In the genomic region with DNA sequence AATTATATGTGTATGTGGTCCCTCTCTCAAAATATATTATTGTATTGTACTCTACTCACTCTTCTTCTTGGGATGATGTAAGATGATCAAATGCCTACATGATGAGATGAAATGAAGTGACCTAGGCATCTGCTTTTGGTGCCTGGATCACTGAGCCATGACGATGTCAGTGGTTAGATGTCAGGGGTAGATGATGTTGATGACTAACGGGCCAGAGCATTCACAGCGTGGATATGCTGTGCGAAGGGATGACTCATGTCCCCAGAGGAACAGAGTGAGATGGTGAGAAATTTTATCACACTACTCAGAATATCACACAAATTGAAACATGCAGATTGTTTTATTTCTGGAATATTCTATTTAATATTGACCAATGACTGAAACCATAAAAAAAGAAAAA, we compare ENCODE assay signal across 1 cellular context.
TF ChIP-seq lines count a peak whose summit lies in the region.

No MANE protein-coding gene starts in this region.

TF ChIP-seq in GM12878, 131 proteins besides CTCF, POLR2A, EP300 and RAD21 (continued from another document):
- TF ChIP-seq, protein P1, sequence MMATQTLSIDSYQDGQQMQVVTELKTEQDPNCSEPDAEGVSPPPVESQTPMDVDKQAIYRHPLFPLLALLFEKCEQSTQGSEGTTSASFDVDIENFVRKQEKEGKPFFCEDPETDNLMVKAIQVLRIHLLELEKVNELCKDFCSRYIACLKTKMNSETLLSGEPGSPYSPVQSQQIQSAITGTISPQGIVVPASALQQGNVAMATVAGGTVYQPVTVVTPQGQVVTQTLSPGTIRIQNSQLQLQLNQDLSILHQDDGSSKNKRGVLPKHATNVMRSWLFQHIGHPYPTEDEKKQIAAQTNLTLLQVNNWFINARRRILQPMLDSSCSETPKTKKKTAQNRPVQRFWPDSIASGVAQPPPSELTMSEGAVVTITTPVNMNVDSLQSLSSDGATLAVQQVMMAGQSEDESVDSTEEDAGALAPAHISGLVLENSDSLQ (IDR thresholded peaks at IDR 0.05): peak; percentile 50
- TF ChIP-seq FOXM1 (IDR thresholded peaks at IDR 0.05; ENCODE audit: low read depth, low read length): no peak
- TF ChIP-seq CEBPB (IDR thresholded peaks at IDR 0.05; ENCODE audit: borderline replicate concordance in 1 of 2, low read depth in 2 of 2, low read length in 2 of 2): no peak
- TF ChIP-seq MTA3 (IDR thresholded peaks at IDR 0.05; ENCODE audit: borderline replicate concordance, low read length): no peak
- TF ChIP-seq ZSCAN29 (IDR thresholded peaks at IDR 0.05): no peak
- no peak for TF ChIP-seq STAT1 (conservative IDR thresholded peaks at IDR 0.05)
- TF ChIP-seq IRF4 (IDR thresholded peaks at IDR 0.05; ENCODE audit: low read depth, low read length): no peak
- no peak; a peak in 1 of 4 replicates for TF ChIP-seq IKZF2 (IDR thresholded peaks at IDR 0.05)
- TF ChIP-seq LARP7 (IDR thresholded peaks at IDR 0.05): no peak
- 0 out of 2 replicates have a peak, but pooled peaks have one; percentile 57 for TF ChIP-seq IKZF1 (conservative IDR thresholded peaks at IDR 0.05)
- TF ChIP-seq ETV6 (conservative IDR thresholded peaks at IDR 0.05 in 1 of 2, IDR thresholded peaks at IDR 0.05 in 1 of 2; ENCODE audit: borderline replicate concordance in 1 of 2, low read depth in 1 of 2): no peak
- no peak for TF ChIP-seq PML (IDR thresholded peaks at IDR 0.05; ENCODE audit: low read length)
- peak; percentile 78 for TF ChIP-seq DPF2 (IDR thresholded peaks at IDR 0.05)
- no peak for TF ChIP-seq SPI1 (IDR thresholded peaks at IDR 0.05; ENCODE audit: borderline replicate concordance, insufficient read depth, low read depth, low read length)
- TF ChIP-seq, protein P2, sequence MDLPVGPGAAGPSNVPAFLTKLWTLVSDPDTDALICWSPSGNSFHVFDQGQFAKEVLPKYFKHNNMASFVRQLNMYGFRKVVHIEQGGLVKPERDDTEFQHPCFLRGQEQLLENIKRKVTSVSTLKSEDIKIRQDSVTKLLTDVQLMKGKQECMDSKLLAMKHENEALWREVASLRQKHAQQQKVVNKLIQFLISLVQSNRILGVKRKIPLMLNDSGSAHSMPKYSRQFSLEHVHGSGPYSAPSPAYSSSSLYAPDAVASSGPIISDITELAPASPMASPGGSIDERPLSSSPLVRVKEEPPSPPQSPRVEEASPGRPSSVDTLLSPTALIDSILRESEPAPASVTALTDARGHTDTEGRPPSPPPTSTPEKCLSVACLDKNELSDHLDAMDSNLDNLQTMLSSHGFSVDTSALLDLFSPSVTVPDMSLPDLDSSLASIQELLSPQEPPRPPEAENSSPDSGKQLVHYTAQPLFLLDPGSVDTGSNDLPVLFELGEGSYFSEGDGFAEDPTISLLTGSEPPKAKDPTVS (IDR thresholded peaks at IDR 0.05; ENCODE audit: low read depth, low read length): 0 out of 2 replicates have a peak, but pooled peaks have one; percentile 41
- TF ChIP-seq, protein P3, sequence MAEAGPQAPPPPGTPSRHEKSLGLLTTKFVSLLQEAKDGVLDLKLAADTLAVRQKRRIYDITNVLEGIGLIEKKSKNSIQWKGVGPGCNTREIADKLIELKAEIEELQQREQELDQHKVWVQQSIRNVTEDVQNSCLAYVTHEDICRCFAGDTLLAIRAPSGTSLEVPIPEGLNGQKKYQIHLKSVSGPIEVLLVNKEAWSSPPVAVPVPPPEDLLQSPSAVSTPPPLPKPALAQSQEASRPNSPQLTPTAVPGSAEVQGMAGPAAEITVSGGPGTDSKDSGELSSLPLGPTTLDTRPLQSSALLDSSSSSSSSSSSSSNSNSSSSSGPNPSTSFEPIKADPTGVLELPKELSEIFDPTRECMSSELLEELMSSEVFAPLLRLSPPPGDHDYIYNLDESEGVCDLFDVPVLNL (IDR thresholded peaks at IDR 0.05; ENCODE audit: low read depth, low read length): no peak
- TF ChIP-seq, protein P4, sequence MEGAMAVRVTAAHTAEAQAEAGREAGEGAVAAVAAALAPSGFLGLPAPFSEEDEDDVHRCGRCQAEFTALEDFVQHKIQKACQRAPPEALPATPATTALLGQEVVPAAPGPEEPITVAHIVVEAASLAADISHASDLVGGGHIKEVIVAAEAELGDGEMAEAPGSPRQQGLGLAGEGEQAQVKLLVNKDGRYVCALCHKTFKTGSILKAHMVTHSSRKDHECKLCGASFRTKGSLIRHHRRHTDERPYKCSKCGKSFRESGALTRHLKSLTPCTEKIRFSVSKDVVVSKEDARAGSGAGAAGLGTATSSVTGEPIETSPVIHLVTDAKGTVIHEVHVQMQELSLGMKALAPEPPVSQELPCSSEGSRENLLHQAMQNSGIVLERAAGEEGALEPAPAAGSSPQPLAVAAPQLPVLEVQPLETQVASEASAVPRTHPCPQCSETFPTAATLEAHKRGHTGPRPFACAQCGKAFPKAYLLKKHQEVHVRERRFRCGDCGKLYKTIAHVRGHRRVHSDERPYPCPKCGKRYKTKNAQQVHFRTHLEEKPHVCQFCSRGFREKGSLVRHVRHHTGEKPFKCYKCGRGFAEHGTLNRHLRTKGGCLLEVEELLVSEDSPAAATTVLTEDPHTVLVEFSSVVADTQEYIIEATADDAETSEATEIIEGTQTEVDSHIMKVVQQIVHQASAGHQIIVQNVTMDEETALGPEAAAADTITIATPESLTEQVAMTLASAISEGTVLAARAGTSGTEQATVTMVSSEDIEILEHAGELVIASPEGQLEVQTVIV (IDR thresholded peaks at IDR 0.05; ENCODE audit: borderline replicate concordance, partially characterized antibody): no peak
- no peak for TF ChIP-seq KLF5 (IDR thresholded peaks at IDR 0.05; ENCODE audit: partially characterized antibody)
- TF ChIP-seq YBX1 (IDR thresholded peaks at IDR 0.05): no peak
- peak; percentile 87 for TF ChIP-seq ZNF24 (IDR thresholded peaks at IDR 0.05)
- TF ChIP-seq MXI1 (IDR thresholded peaks at IDR 0.05; ENCODE audit: low read depth, low read length): no peak
- 0 out of 2 replicates have a peak, but pooled peaks have one; percentile 25 for TF ChIP-seq NBN (IDR thresholded peaks at IDR 0.05)
- no peak for TF ChIP-seq NR2C1 (IDR thresholded peaks at IDR 0.05)
- TF ChIP-seq BMI1 (IDR thresholded peaks at IDR 0.05; ENCODE audit: borderline replicate concordance): peak; percentile 74
- TF ChIP-seq, protein P5, sequence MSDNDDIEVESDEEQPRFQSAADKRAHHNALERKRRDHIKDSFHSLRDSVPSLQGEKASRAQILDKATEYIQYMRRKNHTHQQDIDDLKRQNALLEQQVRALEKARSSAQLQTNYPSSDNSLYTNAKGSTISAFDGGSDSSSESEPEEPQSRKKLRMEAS (IDR thresholded peaks at IDR 0.05; ENCODE audit: low read depth, low read length): no peak
- TF ChIP-seq BACH1 (IDR thresholded peaks at IDR 0.05; ENCODE audit: borderline replicate concordance): no peak; the same call in 1 of the 2 replicates
- no peak for TF ChIP-seq SUZ12 (IDR thresholded peaks at IDR 0.05; ENCODE audit: unreplicated experiment)
- no peak for TF ChIP-seq SRF (IDR thresholded peaks at IDR 0.05; ENCODE audit: low read depth in 2 of 2, low read length in 2 of 2)
- peak; percentile 85 for TF ChIP-seq MEF2B (IDR thresholded peaks at IDR 0.05; ENCODE audit: partially characterized antibody, poor library complexity, severe bottlenecking)
- TF ChIP-seq BHLHE40 (IDR thresholded peaks at IDR 0.05; ENCODE audit: borderline replicate concordance in 1 of 2, low read depth in 2 of 2, low read length in 1 of 2): peak in 1 of 2 experiments; percentile 60; a peak in 2 of 4 replicates
- TF ChIP-seq PAX8 (IDR thresholded peaks at IDR 0.05): 0 out of 2 replicates have a peak, but pooled peaks have one; percentile 55
- TF ChIP-seq MTA2 (IDR thresholded peaks at IDR 0.05; ENCODE audit: low read depth): peak; percentile 64; the same call in 1 of the 2 replicates
